ENCODE assay signal across 2 cellular contexts in genomic region chr1:59272507-59272906, GRCh38.
A peak's percentile ranks its signal among the peaks of the same experiment; 100 is the strongest.
TF ChIP-seq lines count a peak whose summit lies in the region.

No MANE protein-coding gene starts in this region.

TF ChIP-seq in SK-N-SH, 30 proteins besides CTCF, POLR2A, EP300 and RAD21 (continued from another document):
- TF ChIP-seq, protein P1, sequence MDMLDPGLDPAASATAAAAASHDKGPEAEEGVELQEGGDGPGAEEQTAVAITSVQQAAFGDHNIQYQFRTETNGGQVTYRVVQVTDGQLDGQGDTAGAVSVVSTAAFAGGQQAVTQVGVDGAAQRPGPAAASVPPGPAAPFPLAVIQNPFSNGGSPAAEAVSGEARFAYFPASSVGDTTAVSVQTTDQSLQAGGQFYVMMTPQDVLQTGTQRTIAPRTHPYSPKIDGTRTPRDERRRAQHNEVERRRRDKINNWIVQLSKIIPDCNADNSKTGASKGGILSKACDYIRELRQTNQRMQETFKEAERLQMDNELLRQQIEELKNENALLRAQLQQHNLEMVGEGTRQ (IDR thresholded peaks at IDR 0.05; ENCODE audit: borderline replicate concordance, low read depth, low read length), result no peak
- TF ChIP-seq, protein P2, sequence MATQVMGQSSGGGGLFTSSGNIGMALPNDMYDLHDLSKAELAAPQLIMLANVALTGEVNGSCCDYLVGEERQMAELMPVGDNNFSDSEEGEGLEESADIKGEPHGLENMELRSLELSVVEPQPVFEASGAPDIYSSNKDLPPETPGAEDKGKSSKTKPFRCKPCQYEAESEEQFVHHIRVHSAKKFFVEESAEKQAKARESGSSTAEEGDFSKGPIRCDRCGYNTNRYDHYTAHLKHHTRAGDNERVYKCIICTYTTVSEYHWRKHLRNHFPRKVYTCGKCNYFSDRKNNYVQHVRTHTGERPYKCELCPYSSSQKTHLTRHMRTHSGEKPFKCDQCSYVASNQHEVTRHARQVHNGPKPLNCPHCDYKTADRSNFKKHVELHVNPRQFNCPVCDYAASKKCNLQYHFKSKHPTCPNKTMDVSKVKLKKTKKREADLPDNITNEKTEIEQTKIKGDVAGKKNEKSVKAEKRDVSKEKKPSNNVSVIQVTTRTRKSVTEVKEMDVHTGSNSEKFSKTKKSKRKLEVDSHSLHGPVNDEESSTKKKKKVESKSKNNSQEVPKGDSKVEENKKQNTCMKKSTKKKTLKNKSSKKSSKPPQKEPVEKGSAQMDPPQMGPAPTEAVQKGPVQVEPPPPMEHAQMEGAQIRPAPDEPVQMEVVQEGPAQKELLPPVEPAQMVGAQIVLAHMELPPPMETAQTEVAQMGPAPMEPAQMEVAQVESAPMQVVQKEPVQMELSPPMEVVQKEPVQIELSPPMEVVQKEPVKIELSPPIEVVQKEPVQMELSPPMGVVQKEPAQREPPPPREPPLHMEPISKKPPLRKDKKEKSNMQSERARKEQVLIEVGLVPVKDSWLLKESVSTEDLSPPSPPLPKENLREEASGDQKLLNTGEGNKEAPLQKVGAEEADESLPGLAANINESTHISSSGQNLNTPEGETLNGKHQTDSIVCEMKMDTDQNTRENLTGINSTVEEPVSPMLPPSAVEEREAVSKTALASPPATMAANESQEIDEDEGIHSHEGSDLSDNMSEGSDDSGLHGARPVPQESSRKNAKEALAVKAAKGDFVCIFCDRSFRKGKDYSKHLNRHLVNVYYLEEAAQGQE (IDR thresholded peaks at IDR 0.05; ENCODE audit: low read depth, low read length), result no peak
- TF ChIP-seq FOSL2 (IDR thresholded peaks at IDR 0.05; ENCODE audit: borderline replicate concordance, low read depth), result 0 out of 2 replicates have a peak, but pooled peaks have one; percentile 6

TF ChIP-seq in SK-N-SH treated with all-trans-retinoic acid at 6 μM for 48 hours, 23 proteins besides CTCF, POLR2A, EP300 and RAD21 (continued from another document):
- TF ChIP-seq, protein P3, sequence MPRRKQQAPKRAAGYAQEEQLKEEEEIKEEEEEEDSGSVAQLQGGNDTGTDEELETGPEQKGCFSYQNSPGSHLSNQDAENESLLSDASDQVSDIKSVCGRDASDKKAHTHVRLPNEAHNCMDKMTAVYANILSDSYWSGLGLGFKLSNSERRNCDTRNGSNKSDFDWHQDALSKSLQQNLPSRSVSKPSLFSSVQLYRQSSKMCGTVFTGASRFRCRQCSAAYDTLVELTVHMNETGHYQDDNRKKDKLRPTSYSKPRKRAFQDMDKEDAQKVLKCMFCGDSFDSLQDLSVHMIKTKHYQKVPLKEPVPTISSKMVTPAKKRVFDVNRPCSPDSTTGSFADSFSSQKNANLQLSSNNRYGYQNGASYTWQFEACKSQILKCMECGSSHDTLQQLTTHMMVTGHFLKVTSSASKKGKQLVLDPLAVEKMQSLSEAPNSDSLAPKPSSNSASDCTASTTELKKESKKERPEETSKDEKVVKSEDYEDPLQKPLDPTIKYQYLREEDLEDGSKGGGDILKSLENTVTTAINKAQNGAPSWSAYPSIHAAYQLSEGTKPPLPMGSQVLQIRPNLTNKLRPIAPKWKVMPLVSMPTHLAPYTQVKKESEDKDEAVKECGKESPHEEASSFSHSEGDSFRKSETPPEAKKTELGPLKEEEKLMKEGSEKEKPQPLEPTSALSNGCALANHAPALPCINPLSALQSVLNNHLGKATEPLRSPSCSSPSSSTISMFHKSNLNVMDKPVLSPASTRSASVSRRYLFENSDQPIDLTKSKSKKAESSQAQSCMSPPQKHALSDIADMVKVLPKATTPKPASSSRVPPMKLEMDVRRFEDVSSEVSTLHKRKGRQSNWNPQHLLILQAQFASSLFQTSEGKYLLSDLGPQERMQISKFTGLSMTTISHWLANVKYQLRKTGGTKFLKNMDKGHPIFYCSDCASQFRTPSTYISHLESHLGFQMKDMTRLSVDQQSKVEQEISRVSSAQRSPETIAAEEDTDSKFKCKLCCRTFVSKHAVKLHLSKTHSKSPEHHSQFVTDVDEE (CRISPR knock-in tag; IDR thresholded peaks at IDR 0.05), result no peak
- TF ChIP-seq CSDC2 (CRISPR knock-in tag; IDR thresholded peaks at IDR 0.05) (no peak), ZNF70 (CRISPR knock-in tag; IDR thresholded peaks at IDR 0.05) (no peak), ZC3H10 (CRISPR knock-in tag; IDR thresholded peaks at IDR 0.05) (no peak), RARB (CRISPR knock-in tag; IDR thresholded peaks at IDR 0.05) (no peak), ZNF8 (CRISPR knock-in tag; IDR thresholded peaks at IDR 0.05) (no peak), ARNTL (CRISPR knock-in tag; IDR thresholded peaks at IDR 0.05; ENCODE audit: borderline replicate concordance, low read depth) (no peak), ZNF565 (CRISPR knock-in tag; conservative IDR thresholded peaks at IDR 0.05; ENCODE audit: low read depth) (no peak), SNAI2 (CRISPR knock-in tag; IDR thresholded peaks at IDR 0.05) (no peak), POU6F1 (CRISPR knock-in tag; IDR thresholded peaks at IDR 0.05; ENCODE audit: borderline replicate concordance, low read depth) (no peak), PATZ1 (CRISPR knock-in tag; IDR thresholded peaks at IDR 0.05; ENCODE audit: borderline replicate concordance) (no peak)
